Comparison of ENCODE assay signal across 12 cellular contexts in genomic region chr10:34320265-34320664, GRCh38.
A peak's percentile ranks its signal among the peaks of the same experiment; 100 is the strongest.
DNase-seq lines count a peak whose midpoint lies in the region; ATAC-seq, FAIRE-seq and TF ChIP-seq lines count a peak whose summit lies in the region.
"Had no signal": no experiment of that assay in that cellular context is flagged by ENCODE, and none has a peak within 500 bp of the region (broad histone marks: within the 10 kb centered on the region; RNA-seq: fewer than 3 reads in every experiment).

No MANE protein-coding gene starts in this region.

- peaks cover 3% of the 10 kb centered on the region; the same call in 1 of the 2 replicates for H4K20me1 ChIP-seq in IMR-90 (ENCODE audit: insufficient read depth, low read length)

- H4K91ac ChIP-seq in IMR-90 (ENCODE audit: insufficient read depth, low read depth, low read length), result peak overlapping the region; percentile 54; the same call in 1 of the 2 replicates

- no TSS peak for BruUV-seq in IMR-90 (replicated peaks; lab: Mats Ljungman, UMichigan)

- H3K23ac ChIP-seq in IMR-90 (ENCODE audit: low read depth, low read length), result no peak overlapping the region

- peak overlapping the region; percentile 78 for H3K18ac ChIP-seq in IMR-90 (ENCODE audit: low read depth, low read length)

- peak overlapping the region; percentile 60 for H3K14ac ChIP-seq in IMR-90 (replicated peaks; ENCODE audit: low read depth, low read length)

- H2BK20ac ChIP-seq in IMR-90 (ENCODE audit: low read depth, low read length), result peak overlapping the region; percentile 73

- intact Hi-C loops in IMR-90 (cut with micrococcal nuclease) (no loop called here), pancreas (cut with DNase I) (no loop called here)

- no peak for TF ChIP-seq POLR2A in IMR-90 (IDR thresholded peaks at IDR 0.05; ENCODE audit: low read depth, low read length)

- no peak overlapping the region for H2AK9ac ChIP-seq in IMR-90 (replicated peaks; ENCODE audit: low read depth, low read length, poor library complexity)

- H3K56ac ChIP-seq in IMR-90 (ENCODE audit: extremely low read depth, insufficient read depth, low read length), result no peak overlapping the region

- no CpG with 5 or more reads among the region's 4 CpGs for WGBS in IMR-90 (ENCODE audit: extremely low coverage in 2 of 2, insufficient read length in 1 of 2), 2 experiments
- 18 to 26% methylated on average over 4 of the region's 4 CpGs for whole genome bisulfite sequencing in pancreas, 2 donors

- no peak overlapping the region for H3K9ac ChIP-seq in IMR-90 (ENCODE audit: low read depth, low read length)

- peak overlapping the region; percentile 50 for H2BK5ac ChIP-seq in IMR-90 (ENCODE audit: low read depth, low read length, poor library complexity, severe bottlenecking)

- in situ Hi-C loops in IMR-90 (cut with MboI; ENCODE audit: low sequenced_read_pairs), result no loop called here

- peak overlapping the region; percentile 31; the same call in 1 of the 2 replicates for H4K5ac ChIP-seq in IMR-90 (ENCODE audit: low read depth, low read length)

- no peak overlapping the region for H3K4me2 ChIP-seq in IMR-90 (ENCODE audit: low read depth, low read length)

- H2AFZ ChIP-seq in IMR-90 (replicated peaks; ENCODE audit: low read length, poor library complexity), result no peak overlapping the region

- no peaks in the 10 kb centered on the region for H3K79me1 ChIP-seq in IMR-90 (ENCODE audit: low read depth in 1 of 2, low read length in 2 of 2)

- H3K27ac ChIP-seq in IMR-90 (ENCODE audit: insufficient read depth, low read length) (no peak overlapping the region), VCaP (peak overlapping the region; percentile 68), pancreas (peak overlapping the region in 2 of 4 donors; percentile 11 to 49)

- H3K4me3 ChIP-seq in IMR-90 (ENCODE audit: insufficient read depth, low read depth, low read length), result no peak overlapping the region
- H3K4me3 ChIP-seq in pancreas, result no peak overlapping the region

- peaks cover 10% of the 10 kb centered on the region; the same call in 1 of the 2 replicates for H3K4me1 ChIP-seq in IMR-90 (ENCODE audit: control insufficient read depth, insufficient read depth, low read length)
- peaks cover 7 to 21% (median 13%) of the 10 kb centered on the region in 3 donors for H3K4me1 ChIP-seq in pancreas

- TF ChIP-seq CTCF in IMR-90 (conservative IDR thresholded peaks at IDR 0.05; ENCODE audit: low read depth, low read length) (no peak), VCaP (conservative IDR thresholded peaks at IDR 0.05) (no peak), pancreas (IDR thresholded peaks at IDR 0.05) (no peak)

- no peaks in the 10 kb centered on the region for H3K27me3 ChIP-seq in IMR-90 (ENCODE audit: control insufficient read depth, insufficient read depth, low read length)
- H3K27me3 ChIP-seq in pancreas, result no peaks in the 10 kb centered on the region

- no peak for FAIRE-seq in pancreas (lab: Jason Lieb, UNC)

- DNase-seq in IMR-90, result no peak
- peak; percentile 54 for DNase-seq in NCI-H2171 treated with DMSO at 0.1 percent for 48 hours (lab: John Stamatoyannopoulos, UW)
- DNase-seq in pancreas, result no peak
- DNase-seq in hippocampal formation (lab: John Stamatoyannopoulos, UW), result no peak
- DNase-seq in amygdala (lab: John Stamatoyannopoulos, UW), result no peak
- no peak for DNase-seq in KG1 (lab: John Stamatoyannopoulos, UW)
- no peak for DNase-seq in activated CD8-positive, alpha-beta memory T cell treated with anti-CD3 and anti-CD28 coated beads, Interleukin-2, amount 50 U/mL, for 4 hours
- DNase-seq: activated CD4-positive, alpha-beta T cell treated with anti-CD3 and anti-CD28 coated beads, Interleukin-2, amount 50 U/mL, for 4 hours; activated T-cell treated with anti-CD3 and anti-CD28 coated beads, Interleukin-2, amount 50 U/mL, for 4 hours; naive thymus-derived CD4-positive, alpha-beta T cell; stimulated activated naive CD8-positive, alpha-beta T cell treated with anti-CD3 and anti-CD28 coated beads, Interleukin-15, Interleukin-2, amounts not matched to agents 100 U/mL and 50 U/mL, for 24 hours had no signal

- dilution Hi-C loops in IMR-90 (cut with HindIII; ENCODE audit: low sequenced_read_pairs, unreplicated experiment), result no loop called here

- no peak for TF ChIP-seq RAD21 in IMR-90 (IDR thresholded peaks at IDR 0.05; ENCODE audit: low read length)

- CTCF ChIA-PET in IMR-90 (lab: Yijun Ruan, JAX), result interaction anchor here (0.5 to 1.3 kb wide), 4 partner anchors 18 to 1014 kb away, joined by 3 to 6 read pairs (median 4); no protein-coding TSS in a partner anchor

- H2AK5ac ChIP-seq in IMR-90 (ENCODE audit: low read depth, low read length), result peak overlapping the region; percentile 56; the same call in 1 of the 2 replicates

- no peak for ATAC-seq in IMR-90 (ENCODE audit: low read depth)
- peak in 3 of 4 donors; percentile 12 to 35 (median 16) for ATAC-seq in pancreas
- ATAC-seq: activated T-cell treated with anti-CD3 and anti-CD28 coated beads, Interleukin-2, amount 50 U/mL, for 4 hours; naive thymus-derived CD4-positive, alpha-beta T cell; stimulated activated naive CD8-positive, alpha-beta T cell treated with anti-CD3 and anti-CD28 coated beads, Interleukin-15, Interleukin-2, amounts not matched to agents 100 U/mL and 50 U/mL, for 24 hours had no signal

- H4K8ac ChIP-seq in IMR-90 (ENCODE audit: low read depth in 2 of 2, low read length in 2 of 2), result peak overlapping the region in 1 of 2 experiments; percentile 32; a peak in 2 of 4 replicates

- H2BK15ac ChIP-seq in IMR-90 (ENCODE audit: low read depth, low read length), result 0 out of 3 replicates have a peak overlapping the region, but pooled peaks have one; percentile 18

- H2BK120ac ChIP-seq in IMR-90 (ENCODE audit: low read depth, low read length), result peak overlapping the region; percentile 42

- peak overlapping the region; percentile 31; the same call in 1 of the 2 replicates for H3K4ac ChIP-seq in IMR-90 (ENCODE audit: low read depth, low read length)

- peaks cover 2% of the 10 kb centered on the region; the same call in 1 of the 2 replicates for H3K36me3 ChIP-seq in IMR-90 (ENCODE audit: control insufficient read depth, insufficient read depth, low read length)
- H3K36me3 ChIP-seq in pancreas, result no peaks in the 10 kb centered on the region

- no peaks in the 10 kb centered on the region for H3K9me3 ChIP-seq in IMR-90 (ENCODE audit: control insufficient read depth, insufficient read depth, low read length)
- H3K9me3 ChIP-seq in pancreas, result no peaks in the 10 kb centered on the region

- POLR2A ChIA-PET in IMR-90 (lab: Charles Lee; ENCODE audit: unreplicated experiment), result no interaction called here

- peaks cover 4% of the 10 kb centered on the region; the same call in 1 of the 2 replicates for H3K9me1 ChIP-seq in IMR-90 (ENCODE audit: insufficient read depth, low read length)

TF ChIP-seq in IMR-90, 13 proteins besides CTCF, POLR2A, EP300 and RAD21:
- no peak for TF ChIP-seq CHD1 (IDR thresholded peaks at IDR 0.05; ENCODE audit: low read depth, low read length)
- no peak for TF ChIP-seq ELK1 (IDR thresholded peaks at IDR 0.05; ENCODE audit: borderline replicate concordance, low read depth, low read length)
- no peak for TF ChIP-seq MAFK (IDR thresholded peaks at IDR 0.05; ENCODE audit: low read depth, low read length)
- no peak for TF ChIP-seq MAZ (IDR thresholded peaks at IDR 0.05; ENCODE audit: borderline replicate concordance, low read depth, low read length)
- no peak for TF ChIP-seq RCOR1 (IDR thresholded peaks at IDR 0.05; ENCODE audit: insufficient replicate concordance, low read length)
- no peak for TF ChIP-seq USF2 (IDR thresholded peaks at IDR 0.05; ENCODE audit: low read depth, low read length)
- TF ChIP-seq SMC3 (IDR thresholded peaks at IDR 0.05; ENCODE audit: low read depth, low read length), result no peak
- TF ChIP-seq NFE2L2 (IDR thresholded peaks at IDR 0.05; ENCODE audit: low read depth, low read length), result no peak
